In genomic region chr4:74230902-74231499, GRCh38 we compare ENCODE assay signal across 8 cellular contexts.
DNase-seq lines count a peak whose midpoint lies in the region; ATAC-seq and TF ChIP-seq lines count a peak whose summit lies in the region.

No MANE protein-coding gene starts in this region.

- no peak overlapping the region for H3K27ac Mint-ChIP-seq in stimulated activated memory B cell treated with anti-CD40 and anti-IgM and Interleukin-4, amounts not matched to agents 10 μg/mL and 1 μg/mL and 100 μg/mL, for 72 hours

- H3K4me3 ChIP-seq in kidney epithelial cell (ENCODE audit: low read depth, low read length): no peak overlapping the region

- H3K9me3 Mint-ChIP-seq in stimulated activated memory B cell treated with anti-CD40 and anti-IgM and Interleukin-4, amounts not matched to agents 10 μg/mL and 1 μg/mL and 100 μg/mL, for 72 hours: peaks cover 3% of the 10 kb centered on the region

- peak; percentile 69 for DNase-seq in GF-D8 (lab: John Stamatoyannopoulos, UW)
- peak; percentile 22 for DNase-seq in T1000 (lab: John Stamatoyannopoulos, UW)
- DNase-seq in kidney epithelial cell (ENCODE audit: low read depth): peak; percentile 35
- no peak for DNase-seq in GM10266 (ENCODE audit: extremely low spot score)
- DNase-seq in SHP77 (lab: John Stamatoyannopoulos, UW): no peak
- DNase-seq in epidermal melanocyte (ENCODE audit: insufficient read length, low spot score): no peak

- peaks cover 11% of the 10 kb centered on the region for H3K4me1 Mint-ChIP-seq in stimulated activated memory B cell treated with anti-CD40 and anti-IgM and Interleukin-4, amounts not matched to agents 10 μg/mL and 1 μg/mL and 100 μg/mL, for 72 hours

- peak; percentile 54 for ATAC-seq in HG02943 (IDR thresholded peaks at IDR 0.05; ENCODE audit: low read depth, unreplicated experiment)
- no peak for ATAC-seq in stimulated activated memory B cell treated with anti-CD40 and anti-IgM and Interleukin-4, amounts not matched to agents 10 μg/mL and 1 μg/mL and 100 μg/mL, for 72 hours

- H3K4me3 Mint-ChIP-seq in stimulated activated memory B cell treated with anti-CD40 and anti-IgM and Interleukin-4, amounts not matched to agents 10 μg/mL and 1 μg/mL and 100 μg/mL, for 72 hours: no peak overlapping the region

- H3K36me3 ChIP-seq in kidney epithelial cell (ENCODE audit: control insufficient read depth, insufficient read depth, low read length): no peaks in the 10 kb centered on the region

- H3K27me3 Mint-ChIP-seq in stimulated activated memory B cell treated with anti-CD40 and anti-IgM and Interleukin-4, amounts not matched to agents 10 μg/mL and 1 μg/mL and 100 μg/mL, for 72 hours: no peaks in the 10 kb centered on the region

- H3K36me3 Mint-ChIP-seq in stimulated activated memory B cell treated with anti-CD40 and anti-IgM and Interleukin-4, amounts not matched to agents 10 μg/mL and 1 μg/mL and 100 μg/mL, for 72 hours: peaks cover 11% of the 10 kb centered on the region

- no peak for TF ChIP-seq CTCF in kidney epithelial cell (IDR thresholded peaks at IDR 0.05; ENCODE audit: insufficient read depth, low read length, poor library complexity, severe bottlenecking)
- no peak for TF ChIP-seq CTCF in GM10266 (IDR thresholded peaks at IDR 0.05; ENCODE audit: control insufficient read depth, insufficient read depth, low read depth, missing control alignments)

- no peaks in the 10 kb centered on the region for H3K27me3 ChIP-seq in kidney epithelial cell (ENCODE audit: control insufficient read depth, insufficient read depth, low read length)

Comparison
In these comparisons a context has a peak if more than half of its experiments do, and no peak if none do; other contexts are left out.
1. DNase-seq: peak in GF-D8 (single experiment), T1000 (single experiment) and kidney epithelial cell (single experiment); none in GM10266 (single experiment), SHP77 (0 of 2) and epidermal melanocyte (single experiment).